In genomic region chr2:8090748-8091700, GRCh38 we compare ENCODE assay signal across 8 cellular contexts.
DNase-seq lines count a peak whose midpoint lies in the region; FAIRE-seq and TF ChIP-seq lines count a peak whose summit lies in the region.

No MANE protein-coding gene starts in this region.

- 72 to 76% (median 74%) methylated on average over 5 of the region's 5 CpGs for WGBS in small intestine, 3 donors
- WGBS in stomach, 5 donors, result 69 to 87% (median 81%) methylated on average over 5 of the region's 5 CpGs

- peak overlapping the region; percentile 61 for H2AFZ ChIP-seq in fibroblast of lung (ENCODE audit: low read length)

- H3K4me2 ChIP-seq in fibroblast of lung (ENCODE audit: extremely low read depth, insufficient read depth, low read length), result no peak overlapping the region

- H3K9ac ChIP-seq in fibroblast of lung (ENCODE audit: insufficient read depth, low read length), result no peak overlapping the region

- H3K36me3 ChIP-seq in fibroblast of lung (ENCODE audit: control insufficient read depth, insufficient read depth, low read length), result no peaks in the 10 kb centered on the region
- H3K36me3 ChIP-seq in small intestine (ENCODE audit: control insufficient read depth in 2 of 2, insufficient read depth in 2 of 2, low read length in 2 of 2), result no peaks in the 10 kb centered on the region
- no peaks in the 10 kb centered on the region for H3K36me3 ChIP-seq in stomach

- H3K4me1 ChIP-seq in fibroblast of lung (ENCODE audit: control insufficient read depth, extremely low read depth, insufficient read depth, low read length), result peaks cover 19% of the 10 kb centered on the region
- H3K4me1 ChIP-seq in small intestine (ENCODE audit: control insufficient read depth in 2 of 2, insufficient read depth in 1 of 2, low read depth in 1 of 2, low read length in 1 of 2), result no peaks in the 10 kb centered on the region
- no peaks in the 10 kb centered on the region for H3K4me1 ChIP-seq in stomach

- TF ChIP-seq CTCF in fibroblast of lung (conservative IDR thresholded peaks at IDR 0.05 in 1 of 2, IDR thresholded peaks at IDR 0.05 in 1 of 2; ENCODE audit: low read depth in 1 of 2, low read length in 2 of 2) (no peak), stomach (IDR thresholded peaks at IDR 0.05) (no peak)

- H3K27me3 ChIP-seq in fibroblast of lung (ENCODE audit: control insufficient read depth, insufficient read depth, low read length), result no peaks in the 10 kb centered on the region
- no peaks in the 10 kb centered on the region for H3K27me3 ChIP-seq in small intestine (ENCODE audit: control insufficient read depth in 2 of 2, insufficient read depth in 2 of 2, low read length in 2 of 2)
- H3K27me3 ChIP-seq in stomach, result no peaks in the 10 kb centered on the region

- TF ChIP-seq EP300 in stomach (IDR thresholded peaks at IDR 0.05), result no peak

- H3K27ac ChIP-seq in fibroblast of lung (ENCODE audit: insufficient read depth, low read length) (peak overlapping the region; percentile 41), small intestine (ENCODE audit: low read depth in 1 of 2, low read length in 1 of 2) (no peak overlapping the region), stomach (no peak overlapping the region)

- H3K79me2 ChIP-seq in fibroblast of lung (ENCODE audit: control insufficient read depth, insufficient read depth, low read length), result no peaks in the 10 kb centered on the region

- H4K20me1 ChIP-seq in fibroblast of lung (ENCODE audit: control insufficient read depth, extremely low read depth, insufficient read depth, low read length), result no peaks in the 10 kb centered on the region

- intact Hi-C loops in stomach (cut with DNase I; ENCODE audit: low total_unique reads), result no loop called here

- DNase-seq in activated CD4-positive, alpha-beta T cell treated with anti-CD3 and anti-CD28 coated beads for 48 hours, result peak; percentile 89
- no peak for DNase-seq in activated CD4-positive, alpha-beta T cell treated with anti-CD3 and anti-CD28 coated beads, Interleukin-2, amount 50 U/mL, for 1 hour
- DNase-seq in HTR-8/SVneo (ENCODE audit: insufficient read length, low spot score) (peak; percentile 5), UCSD-AML1 (lab: John Stamatoyannopoulos, UW; ENCODE audit: unreplicated experiment) (peak; percentile 23), fibroblast of lung (ENCODE audit: low read depth in 2 of 2) (peak; percentile 90 to 96), small intestine (peak; percentile 37), C1 segment of cervical spinal cord (lab: John Stamatoyannopoulos, UW) (no peak), stomach (no peak)

- no peak overlapping the region for H3K4me3 ChIP-seq in fibroblast of lung (replicated peaks in 1 of 4; ENCODE audit: control extremely low read depth in 1 of 4, insufficient read depth in 1 of 4, low read depth in 3 of 4, low read length in 4 of 4)
- H3K4me3 ChIP-seq in small intestine (ENCODE audit: low read depth in 1 of 2, low read length in 2 of 2), result no peak overlapping the region
- H3K4me3 ChIP-seq in stomach, result no peak overlapping the region

- TF ChIP-seq POLR2A in stomach (IDR thresholded peaks at IDR 0.05), result no peak

- FAIRE-seq in HTR-8/SVneo (lab: Jason Lieb, UNC) (no peak), small intestine (lab: Jason Lieb, UNC) (no peak)

- H3K9me3 ChIP-seq in fibroblast of lung (ENCODE audit: control insufficient read depth, insufficient read depth, low read depth, low read length) (no peaks in the 10 kb centered on the region), small intestine (ENCODE audit: control insufficient read depth, low read depth) (no peaks in the 10 kb centered on the region), stomach (no peaks in the 10 kb centered on the region)

Comparison
In these comparisons a context has a peak if more than half of its experiments do, and no peak if none do; other contexts are left out.
1. DNase-seq: peak in activated CD4-positive, alpha-beta T cell treated with anti-CD3 and anti-CD28 coated beads for 48 hours (single experiment), HTR-8/SVneo (single experiment), UCSD-AML1 (single experiment), fibroblast of lung (2 of 2) and small intestine (single experiment); none in activated CD4-positive, alpha-beta T cell treated with anti-CD3 and anti-CD28 coated beads, Interleukin-2, amount 50 U/mL, for 1 hour (single experiment), C1 segment of cervical spinal cord (0 of 14) and stomach (single experiment).